ENCODE assay signal across 11 cellular contexts in the genomic region with DNA sequence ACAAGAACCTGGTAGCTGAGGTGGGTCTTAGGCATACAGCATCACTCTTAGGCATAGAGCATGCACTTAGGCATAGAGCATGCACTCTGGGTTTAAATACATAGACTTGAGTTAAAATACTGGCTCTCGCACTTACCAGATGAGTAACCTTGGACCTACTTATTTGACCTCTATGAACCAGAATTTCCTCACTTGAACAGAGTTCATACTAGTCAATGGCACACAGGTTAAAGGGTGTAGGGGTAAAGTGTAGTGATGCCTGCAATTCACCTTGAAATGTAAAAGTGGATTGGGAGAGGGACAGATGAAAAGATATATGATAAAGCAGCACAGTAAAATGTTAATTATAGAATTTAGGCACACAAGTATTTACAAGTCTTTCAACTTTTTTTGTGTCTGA. TPM values are rescaled to one million over a fixed set of nuclear protein-coding genes. Genes with fewer than 3 reads are reported as not detected.
DNase-seq lines count a peak whose midpoint lies in the region; ATAC-seq and TF ChIP-seq lines count a peak whose summit lies in the region.
"Had no signal": no experiment of that assay in that cellular context is flagged by ENCODE, and none has a peak within 500 bp of the region (broad histone marks: within the 10 kb centered on the region; RNA-seq: fewer than 3 reads in every experiment).

No MANE protein-coding gene starts in this region.

- H3K4me1 Mint-ChIP-seq in activated CD4-positive, alpha-beta memory T cell treated with anti-CD3 and anti-CD28 coated beads, Interleukin-2, amount 10 ng/mL, durations not matched to agents 7 days and 5 days = peaks cover 42% of the 10 kb centered on the region

- H4K91ac ChIP-seq in mesenchymal stem cell (ENCODE audit: low read length) = no peak overlapping the region

- no peak overlapping the region for H2BK12ac ChIP-seq in mesenchymal stem cell (ENCODE audit: low read length in 2 of 2)

- H3K9ac ChIP-seq in mesenchymal stem cell (ENCODE audit: low read length) = peak overlapping the region; percentile 97

- H3K9me3 Mint-ChIP-seq in activated CD4-positive, alpha-beta memory T cell treated with anti-CD3 and anti-CD28 coated beads, Interleukin-2, amount 10 ng/mL, durations not matched to agents 7 days and 5 days = no peaks in the 10 kb centered on the region

- H3K27me3 ChIP-seq in BE2C = no peaks in the 10 kb centered on the region
- H3K27me3 ChIP-seq in HAP-1 (ENCODE audit: low read depth) = no peaks in the 10 kb centered on the region
- no peaks in the 10 kb centered on the region for H3K27me3 ChIP-seq in mesenchymal stem cell (ENCODE audit: control insufficient read depth in 1 of 2, insufficient read depth in 1 of 2, low read length in 2 of 2)
- H3K27me3 ChIP-seq in heart left ventricle = no peaks in the 10 kb centered on the region
- H3K27me3 ChIP-seq: uterus had no signal

- DNase-seq in BE2C = no peak
- no peak for DNase-seq in HAP-1 (ENCODE audit: low spot score in 2 of 2)
- DNase-seq in activated CD4-positive, alpha-beta memory T cell treated with anti-CD3 and anti-CD28 coated beads, Interleukin-2, amount 10 ng/mL, durations not matched to agents 7 days and 5 days = no peak
- DNase-seq in mesenchymal stem cell = no peak
- DNase-seq in heart left ventricle = no peak
- no peak for DNase-seq in GM13977 (ENCODE audit: low spot score)
- no peak for DNase-seq in middle frontal gyrus (ENCODE audit: extremely low spot score, low spot score)
- no peak for DNase-seq in GM10248 (ENCODE audit: extremely low spot score)
- DNase-seq: NCI-H446 treated with DMSO at 0.1 percent for 48 hours, uterus had no signal

- no peak overlapping the region for H3K4ac ChIP-seq in mesenchymal stem cell (ENCODE audit: low read depth in 1 of 2, low read length in 2 of 2)

- peaks cover 28% of the 10 kb centered on the region for H3K36me3 Mint-ChIP-seq in activated CD4-positive, alpha-beta memory T cell treated with anti-CD3 and anti-CD28 coated beads, Interleukin-2, amount 10 ng/mL, durations not matched to agents 7 days and 5 days (ENCODE audit: low read depth)

- H3K27me3 Mint-ChIP-seq in activated CD4-positive, alpha-beta memory T cell treated with anti-CD3 and anti-CD28 coated beads, Interleukin-2, amount 10 ng/mL, durations not matched to agents 7 days and 5 days = no peaks in the 10 kb centered on the region

- H3K4me2 ChIP-seq in mesenchymal stem cell (ENCODE audit: low read length, poor library complexity, severe bottlenecking) = no peak overlapping the region

- POLR2A ChIA-PET in activated CD4-positive, alpha-beta memory T cell treated with anti-CD3 and anti-CD28 coated beads, Interleukin-2, amount 10 ng/mL, durations not matched to agents 7 days and 5 days (lab: Charles Lee) = interaction anchor here (1.3 to 3.5 kb wide), 3 partner anchors 10 to 67 kb away, joined by 4 to 134 read pairs (median 8); no protein-coding TSS in a partner anchor
- POLR2A ChIA-PET in GM10248 (lab: Yijun Ruan, JAX) = interaction anchor here (0.7 kb wide), 1 partner anchor 813 kb away, joined by 9 read pairs; no protein-coding TSS in a partner anchor

- H3K79me1 ChIP-seq in mesenchymal stem cell (replicated peaks; ENCODE audit: low read length, poor library complexity, severe bottlenecking) = peaks cover 25% of the 10 kb centered on the region

- 100% methylated on average over 1 of the region's 1 CpG for WGBS in mesenchymal stem cell
- 95 to 100% (median 96%) methylated on average over 1 of the region's 1 CpG for WGBS in heart left ventricle, 4 donors

- H2BK5ac ChIP-seq in mesenchymal stem cell (ENCODE audit: low read depth, low read length, poor library complexity, severe bottlenecking) = no peak overlapping the region

- H3K9me3 ChIP-seq in BE2C = no peaks in the 10 kb centered on the region
- H3K9me3 ChIP-seq in HAP-1 = no peaks in the 10 kb centered on the region
- no peaks in the 10 kb centered on the region for H3K9me3 ChIP-seq in mesenchymal stem cell (ENCODE audit: control insufficient read depth, low read length)
- H3K9me3 ChIP-seq in heart left ventricle = no peaks in the 10 kb centered on the region
- H3K9me3 ChIP-seq: uterus had no signal

- CTCF ChIA-PET in activated CD4-positive, alpha-beta memory T cell treated with anti-CD3 and anti-CD28 coated beads, Interleukin-2, amount 10 ng/mL, durations not matched to agents 7 days and 5 days (lab: Charles Lee) = interaction anchor here (2.5 to 3.7 kb wide), 3 partner anchors 8 to 27 kb away, joined by 11 to 31 read pairs (median 30); no protein-coding TSS in a partner anchor
- CTCF ChIA-PET in GM10248 (lab: Yijun Ruan, JAX) = interaction anchor here (1.0 to 3.4 kb wide), 4 partner anchors 10 to 26 kb away, joined by 3 to 32 read pairs (median 16); no protein-coding TSS in a partner anchor

- no peak for TF ChIP-seq POLR2A in heart left ventricle (IDR thresholded peaks at IDR 0.05)

- H2BK15ac ChIP-seq in mesenchymal stem cell (ENCODE audit: low read depth, poor library complexity, severe bottlenecking) = no peak overlapping the region

- H3K4me1 ChIP-seq in BE2C (no peaks in the 10 kb centered on the region; the same call in 1 of the 2 replicates), HAP-1 (peaks cover 8% of the 10 kb centered on the region), mesenchymal stem cell (ENCODE audit: control insufficient read depth, insufficient read depth, low read depth, low read length) (peaks cover 2% of the 10 kb centered on the region), heart left ventricle (peaks cover 0 to 15% (median 11%) of the 10 kb centered on the region in 12 donors)

- H3K27ac ChIP-seq in mesenchymal stem cell (ENCODE audit: low read length, poor library complexity, severe bottlenecking) = no peak overlapping the region
- H3K27ac ChIP-seq in heart left ventricle = no peak overlapping the region
- H3K27ac ChIP-seq: uterus had no signal

- peak overlapping the region; percentile 94; the same call in 1 of the 2 replicates for H3K4me3 ChIP-seq in BE2C (ENCODE audit: low read depth, low read length)
- H3K4me3 ChIP-seq in HAP-1 = peak overlapping the region; percentile 97; the same call in 1 of the 2 replicates
- peak overlapping the region in 1 of 2 experiments; percentile 99 for H3K4me3 ChIP-seq in mesenchymal stem cell (ENCODE audit: insufficient read depth in 1 of 2, low read depth in 1 of 2, low read length in 2 of 2)
- peak overlapping the region in 1 of 12 donors; percentile 97 for H3K4me3 ChIP-seq in heart left ventricle

- no peak overlapping the region for H2AK5ac ChIP-seq in mesenchymal stem cell (ENCODE audit: low read length, severe bottlenecking)

- no peak overlapping the region for H3K14ac ChIP-seq in mesenchymal stem cell (ENCODE audit: low read length in 2 of 2)

- H3K23ac ChIP-seq in mesenchymal stem cell (ENCODE audit: low read length in 2 of 2) = no peak overlapping the region

- intact Hi-C loops in heart left ventricle (cut with DNase I) = loop anchor here in 2 of 10 donors (2.0 to 5.0 kb wide), 2 partner anchors 31 to 45 kb away; a partner anchor contains a TSS

- in situ Hi-C loops in HAP-1 (cut with MboI; ENCODE audit: low sequenced_read_pairs) = no loop called here
- in situ Hi-C loops in GM13977 (cut with MboI; ENCODE audit: low pct_unique_long_range_greater_than_20kb, low sequenced_read_pairs, unreplicated experiment) = no loop called here

- H3K18ac ChIP-seq in mesenchymal stem cell (ENCODE audit: low read depth in 1 of 2, low read length in 2 of 2) = no peak overlapping the region

- no peak overlapping the region for H2BK120ac ChIP-seq in mesenchymal stem cell (ENCODE audit: low read depth, low read length)

- no peak overlapping the region for H2AFZ ChIP-seq in mesenchymal stem cell (ENCODE audit: low read depth, low read length)

- peaks cover 29% of the 10 kb centered on the region for H3K36me3 ChIP-seq in BE2C
- H3K36me3 ChIP-seq in HAP-1 (replicated peaks) = peaks cover 26% of the 10 kb centered on the region
- H3K36me3 ChIP-seq in mesenchymal stem cell (ENCODE audit: control insufficient read depth in 1 of 2, insufficient read depth in 2 of 2, low read depth in 1 of 2, low read length in 2 of 2) = peaks cover 0 to 18% of the 10 kb centered on the region in 2 experiments
- peaks cover 0 to 18% (median 5%) of the 10 kb centered on the region in 9 donors for H3K36me3 ChIP-seq in heart left ventricle
- H3K36me3 ChIP-seq: uterus had no signal

- no peak overlapping the region for H4K8ac ChIP-seq in mesenchymal stem cell (ENCODE audit: low read length)

- no peak for TF ChIP-seq CTCF in BE2C (IDR thresholded peaks at IDR 0.05; ENCODE audit: low read depth, low read length)
- TF ChIP-seq CTCF in heart left ventricle (IDR thresholded peaks at IDR 0.05) = no peak
- no peak for TF ChIP-seq CTCF in GM13977 (IDR thresholded peaks at IDR 0.05; ENCODE audit: extremely low read depth, insufficient read depth, missing control alignments)
- no peak for TF ChIP-seq CTCF in GM10248 (IDR thresholded peaks at IDR 0.05; ENCODE audit: control extremely low read depth, extremely low read depth, low read depth, missing control alignments)

- H3K27ac Mint-ChIP-seq in activated CD4-positive, alpha-beta memory T cell treated with anti-CD3 and anti-CD28 coated beads, Interleukin-2, amount 10 ng/mL, durations not matched to agents 7 days and 5 days = no peak overlapping the region

- peak overlapping the region; percentile 97 for H3K4me3 Mint-ChIP-seq in activated CD4-positive, alpha-beta memory T cell treated with anti-CD3 and anti-CD28 coated beads, Interleukin-2, amount 10 ng/mL, durations not matched to agents 7 days and 5 days

- ATAC-seq in heart left ventricle = no peak
- ATAC-seq: sciatic nerve had no signal

RNA-seq across cellular contexts. Expression of a gene that starts 1.6 kb away (rescaled TPM):
- polyA plus RNA-seq in BE2C (2012; ENCODE audit: insufficient read depth, insufficient read length, low read depth) = 251 TPM
- 10 to 100 TPM; 56.3 to 62.3 TPM for total RNA-seq in activated CD4-positive, alpha-beta memory T cell treated with anti-CD3 and anti-CD28 coated beads, Interleukin-2, amount 10 ng/mL, durations not matched to agents 7 days and 5 days
- 22.4 TPM for polyA plus RNA-seq in mesenchymal stem cell (2013, experiment 1 of 2)
- polyA plus RNA-seq in mesenchymal stem cell (2013, experiment 2 of 2) = 22.3 TPM
- 10 to 100 TPM; 19.1 to 39.9 (median 26.2) TPM for total RNA-seq in heart left ventricle
- polyA plus RNA-seq in heart left ventricle = 10 to 100 TPM; 14.1 to 44.6 TPM

RNA-seq across cellular contexts. Expression of a gene that starts 31.3 kb away (rescaled TPM):
- polyA plus RNA-seq in BE2C (2012; ENCODE audit: insufficient read depth, insufficient read length, low read depth) = 38.0 TPM
- total RNA-seq in activated CD4-positive, alpha-beta memory T cell treated with anti-CD3 and anti-CD28 coated beads, Interleukin-2, amount 10 ng/mL, durations not matched to agents 7 days and 5 days = 10 to 100 TPM; 14.5 to 15.0 TPM
- 5.1 TPM for polyA plus RNA-seq in mesenchymal stem cell (2013, experiment 1 of 2)
- polyA plus RNA-seq in mesenchymal stem cell (2013, experiment 2 of 2) = 5.3 TPM
- 10 to 100 TPM; 17.8 to 48.0 (median 23.7) TPM for total RNA-seq in heart left ventricle
- polyA plus RNA-seq in heart left ventricle = 10 to 100 TPM; 17.5 to 19.4 TPM
